In the genomic region with DNA sequence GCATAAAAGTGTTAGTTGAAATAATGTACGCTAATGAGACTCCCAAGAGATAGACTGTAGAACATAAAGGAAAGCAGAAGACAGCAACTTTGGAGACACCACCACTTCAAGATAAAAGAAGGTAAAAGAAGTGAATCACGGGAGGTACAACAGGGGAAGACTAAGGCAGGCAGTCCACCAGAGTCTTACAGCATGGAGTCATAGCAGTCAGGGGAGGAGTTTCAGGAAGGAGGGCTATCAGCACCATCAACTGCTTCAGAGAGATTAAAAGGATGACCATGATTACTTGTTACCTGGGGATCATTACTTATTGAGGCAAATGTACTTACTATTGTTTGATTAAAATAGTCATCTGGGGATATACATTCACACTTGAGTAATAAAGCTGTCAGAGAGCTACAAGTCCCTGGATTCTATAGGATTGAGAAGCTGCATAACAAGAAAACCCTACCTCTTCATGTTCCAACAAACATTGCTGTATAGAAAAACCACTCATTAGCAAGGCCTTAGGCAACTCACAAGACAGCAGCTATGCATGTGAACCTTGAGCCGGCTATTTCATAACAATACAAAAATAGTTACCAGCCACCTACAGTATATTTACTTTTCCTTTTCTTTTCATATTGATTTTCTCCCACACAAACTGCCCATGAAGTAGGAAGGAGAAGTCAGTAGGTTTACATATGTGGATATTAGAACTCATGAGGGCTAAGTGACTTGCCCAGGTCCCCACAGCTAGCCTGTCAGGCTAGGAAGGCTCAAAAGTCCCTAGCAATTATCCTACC, we compare ENCODE assay signal across 1 cellular context.
TF ChIP-seq lines count a peak whose summit lies in the region.

No MANE protein-coding gene starts in this region.

TF ChIP-seq in HepG2, 621 proteins besides CTCF, POLR2A, EP300 and RAD21 (continued from another document and continues in another):
- TF ChIP-seq POGK (CRISPR knock-in tag; conservative IDR thresholded peaks at IDR 0.05) = peak; percentile 61; the same call in 1 of the 2 replicates
- TF ChIP-seq FOXA3 (CRISPR knock-in tag; IDR thresholded peaks at IDR 0.05) = peak; percentile 92
- TF ChIP-seq, protein P1, sequence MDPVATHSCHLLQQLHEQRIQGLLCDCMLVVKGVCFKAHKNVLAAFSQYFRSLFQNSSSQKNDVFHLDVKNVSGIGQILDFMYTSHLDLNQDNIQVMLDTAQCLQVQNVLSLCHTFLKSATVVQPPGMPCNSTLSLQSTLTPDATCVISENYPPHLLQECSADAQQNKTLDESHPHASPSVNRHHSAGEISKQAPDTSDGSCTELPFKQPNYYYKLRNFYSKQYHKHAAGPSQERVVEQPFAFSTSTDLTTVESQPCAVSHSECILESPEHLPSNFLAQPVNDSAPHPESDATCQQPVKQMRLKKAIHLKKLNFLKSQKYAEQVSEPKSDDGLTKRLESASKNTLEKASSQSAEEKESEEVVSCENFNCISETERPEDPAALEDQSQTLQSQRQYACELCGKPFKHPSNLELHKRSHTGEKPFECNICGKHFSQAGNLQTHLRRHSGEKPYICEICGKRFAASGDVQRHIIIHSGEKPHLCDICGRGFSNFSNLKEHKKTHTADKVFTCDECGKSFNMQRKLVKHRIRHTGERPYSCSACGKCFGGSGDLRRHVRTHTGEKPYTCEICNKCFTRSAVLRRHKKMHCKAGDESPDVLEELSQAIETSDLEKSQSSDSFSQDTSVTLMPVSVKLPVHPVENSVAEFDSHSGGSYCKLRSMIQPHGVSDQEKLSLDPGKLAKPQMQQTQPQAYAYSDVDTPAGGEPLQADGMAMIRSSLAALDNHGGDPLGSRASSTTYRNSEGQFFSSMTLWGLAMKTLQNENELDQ (CRISPR knock-in tag; IDR thresholded peaks at IDR 0.05; ENCODE audit: borderline replicate concordance) = no peak
- TF ChIP-seq HOMEZ (CRISPR knock-in tag; IDR thresholded peaks at IDR 0.05; ENCODE audit: low read depth) = peak; percentile 36; the same call in 1 of the 2 replicates
- TF ChIP-seq ZNF44 (CRISPR knock-in tag; IDR thresholded peaks at IDR 0.05) = peak; percentile 65; the same call in 1 of the 2 replicates
- TF ChIP-seq ZNF274 (CRISPR knock-in tag; IDR thresholded peaks at IDR 0.05) = no peak
- TF ChIP-seq, protein P2, sequence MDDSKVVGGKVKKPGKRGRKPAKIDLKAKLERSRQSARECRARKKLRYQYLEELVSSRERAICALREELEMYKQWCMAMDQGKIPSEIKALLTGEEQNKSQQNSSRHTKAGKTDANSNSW (CRISPR knock-in tag; IDR thresholded peaks at IDR 0.05; ENCODE audit: borderline replicate concordance) = no peak
- TF ChIP-seq GABPA (IDR thresholded peaks at IDR 0.05; ENCODE audit: low read depth, low read length) = no peak
- TF ChIP-seq GABPA (CRISPR knock-in tag; IDR thresholded peaks at IDR 0.05; ENCODE audit: low read depth) = peak; percentile 43
- TF ChIP-seq CERS6 (CRISPR knock-in tag; IDR thresholded peaks at IDR 0.05) = no peak
- TF ChIP-seq, protein P3, sequence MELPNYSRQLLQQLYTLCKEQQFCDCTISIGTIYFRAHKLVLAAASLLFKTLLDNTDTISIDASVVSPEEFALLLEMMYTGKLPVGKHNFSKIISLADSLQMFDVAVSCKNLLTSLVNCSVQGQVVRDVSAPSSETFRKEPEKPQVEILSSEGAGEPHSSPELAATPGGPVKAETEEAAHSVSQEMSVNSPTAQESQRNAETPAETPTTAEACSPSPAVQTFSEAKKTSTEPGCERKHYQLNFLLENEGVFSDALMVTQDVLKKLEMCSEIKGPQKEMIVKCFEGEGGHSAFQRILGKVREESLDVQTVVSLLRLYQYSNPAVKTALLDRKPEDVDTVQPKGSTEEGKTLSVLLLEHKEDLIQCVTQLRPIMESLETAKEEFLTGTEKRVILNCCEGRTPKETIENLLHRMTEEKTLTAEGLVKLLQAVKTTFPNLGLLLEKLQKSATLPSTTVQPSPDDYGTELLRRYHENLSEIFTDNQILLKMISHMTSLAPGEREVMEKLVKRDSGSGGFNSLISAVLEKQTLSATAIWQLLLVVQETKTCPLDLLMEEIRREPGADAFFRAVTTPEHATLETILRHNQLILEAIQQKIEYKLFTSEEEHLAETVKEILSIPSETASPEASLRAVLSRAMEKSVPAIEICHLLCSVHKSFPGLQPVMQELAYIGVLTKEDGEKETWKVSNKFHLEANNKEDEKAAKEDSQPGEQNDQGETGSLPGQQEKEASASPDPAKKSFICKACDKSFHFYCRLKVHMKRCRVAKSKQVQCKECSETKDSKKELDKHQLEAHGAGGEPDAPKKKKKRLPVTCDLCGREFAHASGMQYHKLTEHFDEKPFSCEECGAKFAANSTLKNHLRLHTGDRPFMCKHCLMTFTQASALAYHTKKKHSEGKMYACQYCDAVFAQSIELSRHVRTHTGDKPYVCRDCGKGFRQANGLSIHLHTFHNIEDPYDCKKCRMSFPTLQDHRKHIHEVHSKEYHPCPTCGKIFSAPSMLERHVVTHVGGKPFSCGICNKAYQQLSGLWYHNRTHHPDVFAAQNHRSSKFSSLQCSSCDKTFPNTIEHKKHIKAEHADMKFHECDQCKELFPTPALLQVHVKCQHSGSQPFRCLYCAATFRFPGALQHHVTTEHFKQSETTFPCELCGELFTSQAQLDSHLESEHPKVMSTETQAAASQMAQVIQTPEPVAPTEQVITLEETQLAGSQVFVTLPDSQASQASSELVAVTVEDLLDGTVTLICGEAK (IDR thresholded peaks at IDR 0.05) = no peak
- TF ChIP-seq, protein P3 (CRISPR knock-in tag; IDR thresholded peaks at IDR 0.05) = no peak
- no peak for TF ChIP-seq ZNF512B (CRISPR knock-in tag; IDR thresholded peaks at IDR 0.05; ENCODE audit: borderline replicate concordance)
- no peak for TF ChIP-seq ZHX2 (IDR thresholded peaks at IDR 0.05; ENCODE audit: low read depth)
- no peak for TF ChIP-seq ZHX2 (CRISPR knock-in tag; IDR thresholded peaks at IDR 0.05; ENCODE audit: borderline replicate concordance)
- TF ChIP-seq ASH2L (IDR thresholded peaks at IDR 0.05; ENCODE audit: insufficient read length, low read depth, low read length) = peak; percentile 80
- TF ChIP-seq ZNF816 (CRISPR knock-in tag; IDR thresholded peaks at IDR 0.05; ENCODE audit: borderline replicate concordance) = no peak; the same call in 1 of the 2 replicates
- peak; percentile 62; the same call in 1 of the 2 replicates for TF ChIP-seq RCOR2 (CRISPR knock-in tag; IDR thresholded peaks at IDR 0.05)
- no peak for TF ChIP-seq CHD2 (IDR thresholded peaks at IDR 0.05; ENCODE audit: low read depth, low read length)
- no peak for TF ChIP-seq GTF2F1 (IDR thresholded peaks at IDR 0.05; ENCODE audit: low read length)
- peak; percentile 60; the same call in 1 of the 2 replicates for TF ChIP-seq ERF (CRISPR knock-in tag; IDR thresholded peaks at IDR 0.05)
